Comparison of ENCODE assay signal across 26 cellular contexts in the genomic region with DNA sequence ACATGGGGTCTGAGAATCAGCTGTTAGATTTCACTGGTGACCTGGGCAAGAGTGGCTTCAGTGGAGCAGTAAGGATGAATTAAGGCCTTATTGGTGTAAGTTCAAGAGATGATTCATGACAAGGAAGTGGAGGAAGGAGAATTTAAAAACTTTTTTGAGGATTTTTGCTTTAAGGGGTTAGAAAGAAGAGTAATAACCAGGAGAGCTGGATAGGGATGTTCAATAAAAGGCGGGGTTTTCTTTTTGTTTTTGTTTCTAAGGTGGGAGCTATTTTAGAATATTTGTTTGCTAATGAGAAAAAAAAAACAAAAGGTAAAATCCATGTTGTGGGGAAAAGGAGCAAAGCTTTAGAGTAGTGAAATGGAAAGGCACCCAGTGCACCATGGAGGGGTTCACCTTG. TPM values are rescaled to one million over a fixed set of nuclear protein-coding genes. Genes with fewer than 3 reads are reported as not detected.
"Had no signal": no experiment of that assay in that cellular context is flagged by ENCODE, and none has a peak within 500 bp of the region (broad histone marks: within the 10 kb centered on the region; RNA-seq: fewer than 3 reads in every experiment).

No MANE protein-coding gene starts in this region.

- ATAC-seq: PC-3 had no signal

- DNase-seq: Karpas-422, KG1, MG63, NCI-H1092 treated with DMSO at 0.1 percent for 48 hours, NCI-H1436, NCI-H187, NCI-H2029, NCI-H2081 treated with DMSO at 0.1 percent for 48 hours, NCI-H2171, NCI-H226, NCI-H446, NCI-H510A, NCI-H524 treated with DMSO at 0.1 percent for 48 hours, NCI-H69, NCI-H774, PC-3, Peyer's patch, Right ventricle myocardium superior, RPMI8226, SIG-M5, T-helper 2 cell had no signal

- H3K4me3 ChIP-seq: MG63, Peyer's patch, SJSA1, SK-N-MC had no signal

- FAIRE-seq: HTR-8/SVneo had no signal

- H3K36me3 ChIP-seq: MG63, Peyer's patch, SJSA1 had no signal

- H3K4me1 ChIP-seq: Peyer's patch, SJSA1 had no signal

- H3K9me3 ChIP-seq: MG63, Peyer's patch, SJSA1 had no signal

- H3K27me3 ChIP-seq: MG63, Peyer's patch, SJSA1 had no signal

- H3K27ac ChIP-seq: HL-60, Peyer's patch, SJSA1, SK-N-MC had no signal

RNA-seq across cellular contexts. Expression of gene DHH, which starts 51.8 kb away (rescaled TPM):
- total RNA-seq: SJSA1; T-helper 1 cell treated with Interleukin-12 subunit alpha and Interleukin-12 subunit beta and Interleukin-4 antibody, amounts not matched to agents 30 ng/mL and 1 ng/mL, for 36 hours had no signal
